In the genomic region with DNA sequence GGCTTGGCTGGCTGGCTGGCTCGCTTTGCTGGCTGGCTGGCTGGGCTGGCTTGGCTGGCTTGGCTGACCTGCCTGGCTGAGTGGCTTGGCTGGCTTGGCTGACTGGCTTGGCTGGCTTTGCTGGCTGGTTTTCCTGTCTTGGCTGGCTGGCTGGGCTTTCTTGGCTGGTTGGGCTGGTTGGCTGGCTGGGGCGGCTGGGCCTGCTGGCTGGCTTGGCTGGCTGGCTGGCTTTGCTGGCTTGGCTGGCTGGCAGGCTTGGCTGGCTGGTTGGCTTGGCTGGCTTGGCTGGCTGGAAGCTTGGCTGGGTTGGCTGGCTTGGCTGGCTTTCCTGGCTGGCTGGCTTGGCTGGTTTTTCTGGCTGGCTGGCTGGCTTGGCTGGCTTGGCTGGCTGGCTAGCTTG, we compare ENCODE assay signal across 15 cellular contexts.
A peak's percentile ranks its signal among the peaks of the same experiment; 100 is the strongest.
DNase-seq lines count a peak whose midpoint lies in the region; ATAC-seq and TF ChIP-seq lines count a peak whose summit lies in the region.
"Had no signal": no experiment of that assay in that cellular context is flagged by ENCODE, and none has a peak within 500 bp of the region (broad histone marks: within the 10 kb centered on the region; RNA-seq: fewer than 3 reads in every experiment).

No MANE protein-coding gene starts in this region.

- peak overlapping the region; percentile 70 for H3K9ac ChIP-seq in neuronal stem cell (ENCODE audit: low read depth, low read length, poor library complexity)

- H2BK12ac ChIP-seq in neuronal stem cell (ENCODE audit: low read length), result no peak overlapping the region

- no peak overlapping the region for H2AK5ac ChIP-seq in neuronal stem cell (ENCODE audit: low read depth, low read length)

- no peak overlapping the region for H3K14ac ChIP-seq in neuronal stem cell (ENCODE audit: low read length)

- BruUV-seq in Caco-2 (replicated peaks; lab: Mats Ljungman, UMichigan), result no TSS peak

- CTCF ChIA-PET in Caco-2 (lab: Charles Lee), result no interaction called here

- H3K4me3 Mint-ChIP-seq in Caco-2 (ENCODE audit: unreplicated experiment), result no peak overlapping the region
- H3K4me3 Mint-ChIP-seq: B cell; T-helper 2 cell treated with Interferon-gamma antibody and Interleukin-4, amounts not matched to agents 5 μg/mL and 100 μg/mL, for 36 hours had no signal

- intact Hi-C loops in Caco-2 (cut with micrococcal nuclease; ENCODE audit: unreplicated experiment) (no loop called here), dorsolateral prefrontal cortex (cut with DNase I) (no loop called here)

- H2BK120ac ChIP-seq in neuronal stem cell (ENCODE audit: low read depth, low read length), result no peak overlapping the region

- H3K27ac ChIP-seq in dorsolateral prefrontal cortex (no peak overlapping the region), neuronal stem cell (replicated peaks; ENCODE audit: low read length) (no peak overlapping the region)
- H3K27ac ChIP-seq: coronary artery had no signal

- H2BK5ac ChIP-seq in neuronal stem cell (ENCODE audit: low read length), result no peak overlapping the region

- H3K4me3 ChIP-seq in Caco-2 (ENCODE audit: low read depth, low read length) (no peak overlapping the region), LNCaP clone FGC (ENCODE audit: low read depth, low read length) (no peak overlapping the region), dorsolateral prefrontal cortex (no peak overlapping the region), neuronal stem cell (ENCODE audit: low read length in 2 of 2) (no peak overlapping the region)
- H3K4me3 ChIP-seq: coronary artery had no signal

- no peak overlapping the region for H3K18ac ChIP-seq in neuronal stem cell (ENCODE audit: low read length)

- H3K4me2 ChIP-seq in neuronal stem cell (ENCODE audit: insufficient read depth, low read length, poor library complexity, severe bottlenecking), result peak overlapping the region; percentile 18

- H4K8ac ChIP-seq in neuronal stem cell (ENCODE audit: low read depth, low read length), result no peak overlapping the region

- H2BK15ac ChIP-seq in neuronal stem cell (ENCODE audit: low read length), result no peak overlapping the region

- no CpG with 5 or more reads among the region's 2 CpGs for WGBS in neuronal stem cell (ENCODE audit: extremely low coverage in 2 of 2, insufficient read length in 2 of 2, insufficient replicate concordance in 1 of 2), 2 donors

- H4K91ac ChIP-seq in neuronal stem cell (ENCODE audit: low read depth, low read length, poor library complexity), result no peak overlapping the region

- ATAC-seq in GM21786 (IDR thresholded peaks at IDR 0.05; ENCODE audit: unreplicated experiment) (no peak), GM21619 (IDR thresholded peaks at IDR 0.05; ENCODE audit: unreplicated experiment) (no peak), HG03439 (IDR thresholded peaks at IDR 0.05; ENCODE audit: unreplicated experiment) (no peak)

- DNase-seq in Caco-2 (peak; percentile 21 to 54), LNCaP clone FGC (ENCODE audit: low read depth) (peak; percentile 1), dorsolateral prefrontal cortex (peak in 8 of 10 donors; percentile 7 to 55 (median 39)), neuronal stem cell (ENCODE audit: low spot score) (no peak), D341Med (ENCODE audit: low spot score) (no peak)
- DNase-seq: GOT3; NCI-H345; stimulated activated CD4-positive, alpha-beta T cell treated with anti-CD3 and anti-CD28 coated beads, Interleukin-4, amount 100 ng/mL, for 24 hours; stimulated activated naive CD4-positive, alpha-beta T cell had no signal

- no peaks in the 10 kb centered on the region for H3K36me3 ChIP-seq in Caco-2 (ENCODE audit: control insufficient read depth, insufficient read depth, low read length)
- H3K36me3 ChIP-seq in neuronal stem cell (replicated peaks in 1 of 2; ENCODE audit: control insufficient read depth in 2 of 2, insufficient read depth in 2 of 2, low read length in 2 of 2), result no peaks in the 10 kb centered on the region

- H3K36me3 Mint-ChIP-seq in Caco-2 (ENCODE audit: insufficient read depth, unreplicated experiment), result no peaks in the 10 kb centered on the region

- H3K79me1 ChIP-seq in neuronal stem cell (ENCODE audit: low read depth, low read length), result no peaks in the 10 kb centered on the region

- no peak overlapping the region for H3K27ac Mint-ChIP-seq in Caco-2 (ENCODE audit: unreplicated experiment)
- H3K27ac Mint-ChIP-seq: B cell; T-helper 2 cell treated with Interferon-gamma antibody and Interleukin-4, amounts not matched to agents 5 μg/mL and 100 μg/mL, for 36 hours had no signal

- no peak overlapping the region for H3K4ac ChIP-seq in neuronal stem cell (ENCODE audit: low read length)

- H3K27me3 ChIP-seq in Caco-2 (replicated peaks; ENCODE audit: control insufficient read depth, insufficient read depth, low read length), result no peaks in the 10 kb centered on the region
- H3K27me3 ChIP-seq in dorsolateral prefrontal cortex, result no peaks in the 10 kb centered on the region
- no peaks in the 10 kb centered on the region for H3K27me3 ChIP-seq in neuronal stem cell (ENCODE audit: control insufficient read depth in 3 of 3, insufficient read depth in 3 of 3, low read depth in 1 of 3, low read length in 3 of 3)

- H2AFZ ChIP-seq in neuronal stem cell (ENCODE audit: low read length), result no peak overlapping the region

- H3K4me1 Mint-ChIP-seq in Caco-2 (ENCODE audit: low read depth, unreplicated experiment), result no peaks in the 10 kb centered on the region
- H3K4me1 Mint-ChIP-seq: B cell had no signal

- POLR2A ChIA-PET in Caco-2 (lab: Charles Lee), result no interaction called here

- H3K27me3 Mint-ChIP-seq in Caco-2 (ENCODE audit: insufficient read depth, unreplicated experiment), result no peaks in the 10 kb centered on the region
- H3K27me3 Mint-ChIP-seq: B cell had no signal

- H3K9me3 ChIP-seq in Caco-2 (peaks cover 4% of the 10 kb centered on the region; the same call in 1 of the 2 replicates), neuronal stem cell (replicated peaks in 1 of 2; ENCODE audit: control insufficient read depth in 2 of 2, insufficient read depth in 1 of 2, low read depth in 1 of 2, low read length in 2 of 2) (peaks cover 0 to 2% of the 10 kb centered on the region in 2 donors)

- H3K23ac ChIP-seq in neuronal stem cell (ENCODE audit: low read depth, low read length, poor library complexity), result peak overlapping the region; percentile 55

- H3K4me1 ChIP-seq in Caco-2 (no peaks in the 10 kb centered on the region), neuronal stem cell (ENCODE audit: control insufficient read depth in 2 of 2, insufficient read depth in 1 of 2, low read depth in 1 of 2, low read length in 2 of 2) (no peaks in the 10 kb centered on the region)

- TF ChIP-seq CTCF in Caco-2 (IDR thresholded peaks at IDR 0.05; ENCODE audit: insufficient read depth in 1 of 2, low read depth in 1 of 2, low read length in 1 of 2, severe bottlenecking in 1 of 2, unreplicated experiment in 1 of 2) (no peak), LNCaP clone FGC (IDR thresholded peaks at IDR 0.05; ENCODE audit: control insufficient read depth, extremely low read depth, insufficient read depth) (no peak), dorsolateral prefrontal cortex (IDR thresholded peaks at IDR 0.05 in 54 of 56, conservative IDR thresholded peaks at IDR 0.05 in 2 of 56; ENCODE audit: low read depth in 1 of 56, partially characterized antibody in 56 of 56) (no peak)

- no peaks in the 10 kb centered on the region for H3K9me3 Mint-ChIP-seq in Caco-2 (ENCODE audit: unreplicated experiment)
- H3K9me3 Mint-ChIP-seq: T-helper 2 cell treated with Interferon-gamma antibody and Interleukin-4, amounts not matched to agents 5 μg/mL and 100 μg/mL, for 36 hours had no signal

Comparison
In these comparisons a context has a peak if more than half of its experiments do, and no peak if none do; other contexts are left out.
1. DNase-seq: peak in Caco-2 (2 of 2), LNCaP clone FGC (single experiment) and dorsolateral prefrontal cortex (8 of 10); none in neuronal stem cell (single experiment) and D341Med (single experiment).